Comparison of ENCODE assay signal across 19 cellular contexts in genomic region chr20:62047666-62048345, GRCh38. TPM values are rescaled to one million over a fixed set of nuclear protein-coding genes. Genes with fewer than 3 reads are reported as not detected.
A peak's percentile ranks its signal among the peaks of the same experiment; 100 is the strongest.
DNase-seq lines count a peak whose midpoint lies in the region; ATAC-seq, FAIRE-seq and TF ChIP-seq lines count a peak whose summit lies in the region.
"Had no signal": no experiment of that assay in that cellular context is flagged by ENCODE, and none has a peak within 500 bp of the region (broad histone marks: within the 10 kb centered on the region; RNA-seq: fewer than 3 reads in every experiment).

No MANE protein-coding gene starts in this region.

- H3K9me3 ChIP-seq in H1 (ENCODE audit: insufficient read depth in 2 of 2, low read depth in 1 of 2, low read length in 1 of 2) (no peaks in the 10 kb centered on the region), trophoblast cell (ENCODE audit: insufficient read depth, low read depth, low read length) (peaks cover 2% of the 10 kb centered on the region), endodermal cell (ENCODE audit: control insufficient read depth, low read length) (no peaks in the 10 kb centered on the region)

- no peak overlapping the region for H2AFZ ChIP-seq in H1 (ENCODE audit: low read length)
- H2AFZ ChIP-seq in trophoblast cell (ENCODE audit: insufficient read depth, low read length, poor library complexity) = no peak overlapping the region

- no peak overlapping the region for H3K4me3 ChIP-seq in H7 (ENCODE audit: insufficient read depth, low read depth, low read length)
- no peak overlapping the region for H3K4me3 ChIP-seq in H1 (ENCODE audit: extremely low read depth in 1 of 4, insufficient read depth in 2 of 4, low read depth in 3 of 4, low read length in 4 of 4)
- H3K4me3 ChIP-seq in trophoblast cell (ENCODE audit: low read depth, low read length) = no peak overlapping the region
- H3K4me3 ChIP-seq in endodermal cell (ENCODE audit: low read length) = no peak overlapping the region

- H3K4me2 ChIP-seq in H1 (ENCODE audit: insufficient read depth in 1 of 2, low read depth in 2 of 2, low read length in 2 of 2) = no peak overlapping the region
- no peak overlapping the region for H3K4me2 ChIP-seq in trophoblast cell (ENCODE audit: low read length)
- H3K4me2 ChIP-seq: KMS-11 had no signal

- H3K27me3 Mint-ChIP-seq in endodermal cell (ENCODE audit: insufficient read depth) = no peaks in the 10 kb centered on the region

- H3K27me3 ChIP-seq in H7 (ENCODE audit: control insufficient read depth, insufficient read depth, low read length) = no peaks in the 10 kb centered on the region
- no peaks in the 10 kb centered on the region for H3K27me3 ChIP-seq in H1 (replicated peaks in 1 of 4; ENCODE audit: control insufficient read depth in 3 of 4, extremely low read depth in 1 of 4, insufficient read depth in 3 of 4, low read length in 3 of 4)
- H3K27me3 ChIP-seq in trophoblast cell (ENCODE audit: insufficient read depth, low read length) = no peaks in the 10 kb centered on the region
- no peaks in the 10 kb centered on the region for H3K27me3 ChIP-seq in endodermal cell (ENCODE audit: control insufficient read depth, insufficient read depth, low read length, poor library complexity, severe bottlenecking)

- peaks cover 29 to 44% of the 10 kb centered on the region in 2 experiments for H4K20me1 ChIP-seq in H1 (replicated peaks in 1 of 2; ENCODE audit: control insufficient read depth in 1 of 2, insufficient read depth in 2 of 2, low read length in 2 of 2)

- no peak for FAIRE-seq in H1 (lab: Jason Lieb, UNC)
- FAIRE-seq: G401.6 had no signal

- peaks cover 30% of the 10 kb centered on the region for H3K4me1 Mint-ChIP-seq in endodermal cell

- POLR2A ChIA-PET in H1 (lab: Charles Lee; ENCODE audit: partially characterized antibody) = interaction anchor here (1.0 to 1.5 kb wide), 4 partner anchors 15 to 134 kb away, joined by 3 to 5 read pairs (median 4); no protein-coding TSS in a partner anchor

- no peak overlapping the region for H3K14ac ChIP-seq in H1 (ENCODE audit: insufficient read length)
- H3K14ac ChIP-seq in trophoblast cell (ENCODE audit: low read length) = no peak overlapping the region

- no peak overlapping the region for H4K12ac ChIP-seq in trophoblast cell (ENCODE audit: low read depth, low read length)

- no peak overlapping the region for H2BK15ac ChIP-seq in H1 (ENCODE audit: low read length)

- no peak overlapping the region for H3K27ac Mint-ChIP-seq in endodermal cell
- H3K27ac Mint-ChIP-seq: HFFc6 had no signal

- no peak overlapping the region for H2BK120ac ChIP-seq in H1 (replicated peaks; ENCODE audit: low read depth, low read length)
- H2BK120ac ChIP-seq in trophoblast cell (ENCODE audit: insufficient read depth, low read length, poor library complexity) = no peak overlapping the region

- TF ChIP-seq CTCF in H1 (IDR thresholded peaks at IDR 0.05; ENCODE audit: control extremely low read depth in 1 of 3, insufficient read depth in 1 of 3, low read depth in 1 of 3, low read length in 3 of 3) (no peak), endodermal cell (conservative IDR thresholded peaks at IDR 0.05) (no peak)

- no peak for TF ChIP-seq EP300 in H1 (IDR thresholded peaks at IDR 0.05; ENCODE audit: borderline replicate concordance in 1 of 2, low read depth in 2 of 2, low read length in 2 of 2)

- H2BK20ac ChIP-seq in H1 (ENCODE audit: low read length) = no peak overlapping the region

- H3K4me3 Mint-ChIP-seq in endodermal cell = no peak overlapping the region
- H3K4me3 Mint-ChIP-seq: HFFc6 had no signal

- H3K56ac ChIP-seq in H1 (replicated peaks; ENCODE audit: insufficient read length, low read depth, low read length) = no peak overlapping the region

- peaks cover 0 to 16% (median 8%) of the 10 kb centered on the region in 4 experiments; a peak in 3 of 7 replicates for H3K4me1 ChIP-seq in H1 (replicated peaks in 1 of 4; ENCODE audit: control insufficient read depth in 3 of 4, insufficient read depth in 4 of 4, low read length in 3 of 4)
- H3K4me1 ChIP-seq in trophoblast cell (ENCODE audit: control insufficient read depth in 1 of 2, insufficient read depth in 2 of 2, low read length in 2 of 2) = peaks cover 5 to 9% of the 10 kb centered on the region in 2 experiments
- no peaks in the 10 kb centered on the region for H3K4me1 ChIP-seq in endodermal cell (ENCODE audit: control insufficient read depth, insufficient read depth, low read length)

- TF ChIP-seq POLR2A in H1 (IDR thresholded peaks at IDR 0.05; ENCODE audit: control extremely low read depth in 1 of 2, low read depth in 2 of 2, low read length in 2 of 2) = no peak

- no peak overlapping the region for H2AK5ac ChIP-seq in H1 (ENCODE audit: low read depth, low read length)
- no peak overlapping the region for H2AK5ac ChIP-seq in trophoblast cell (ENCODE audit: low read length)

- H3K79me2 ChIP-seq in H1 (ENCODE audit: control insufficient read depth in 1 of 2, insufficient read depth in 2 of 2, low read length in 2 of 2) (peaks cover 23 to 99% of the 10 kb centered on the region in 2 experiments), trophoblast cell (ENCODE audit: control insufficient read depth, insufficient read depth, low read length, poor library complexity) (peaks cover 34% of the 10 kb centered on the region)

- H3K9ac ChIP-seq in H1 (replicated peaks in 1 of 4; ENCODE audit: extremely low read depth in 1 of 4, low read depth in 3 of 4, low read length in 3 of 4) (no peak overlapping the region), trophoblast cell (ENCODE audit: low read length) (no peak overlapping the region), endodermal cell (ENCODE audit: extremely low read depth, low read length, poor library complexity, severe bottlenecking) (no peak overlapping the region)
- H3K9ac ChIP-seq: KMS-11 had no signal

- ATAC-seq in GM21390 (IDR thresholded peaks at IDR 0.05; ENCODE audit: unreplicated experiment) = no peak
- ATAC-seq: PC-3 had no signal

- no peak for TF ChIP-seq RAD21 in H1 (IDR thresholded peaks at IDR 0.05 in 1 of 2, conservative IDR thresholded peaks at IDR 0.05 in 1 of 2; ENCODE audit: low read depth in 2 of 2, low read length in 2 of 2)

- H4K5ac ChIP-seq in H1 (ENCODE audit: insufficient read length, low read depth, low read length) = no peak overlapping the region

- H3K4ac ChIP-seq in H1 (replicated peaks; ENCODE audit: insufficient read length, low read depth, low read length) = no peak overlapping the region
- H3K4ac ChIP-seq in trophoblast cell (ENCODE audit: low read depth, low read length) = peak overlapping the region; percentile 85

- H4K91ac ChIP-seq in H1 (replicated peaks; ENCODE audit: insufficient read length, low read length) = no peak overlapping the region
- H4K91ac ChIP-seq in trophoblast cell (ENCODE audit: low read depth, low read length) = no peak overlapping the region

- H3K9me3 Mint-ChIP-seq in endodermal cell = no peaks in the 10 kb centered on the region
- H3K9me3 Mint-ChIP-seq: HFFc6 had no signal

- 0 out of 2 replicates have a peak overlapping the region, but pooled peaks have one; percentile 60 for H2BK5ac ChIP-seq in H1 (ENCODE audit: low read depth, low read length)
- H2BK5ac ChIP-seq in trophoblast cell (ENCODE audit: low read depth, low read length, poor library complexity) = no peak overlapping the region

- 86% methylated on average over 24 of the region's 24 CpGs; no CpG with 5 or more reads in 1 of the 2 experiments for WGBS in H1 (ENCODE audit: extremely low coverage in 1 of 2, insufficient coverage in 1 of 2, insufficient read length in 1 of 2, insufficient replicate concordance in 2 of 2, low coverage in 1 of 2, low lambda C conversion rate in 2 of 2, missing lambda C conversion rate in 1 of 2), 2 experiments
- no CpG with 5 or more reads among the region's 24 CpGs for WGBS in trophoblast cell (ENCODE audit: extremely low coverage, insufficient coverage, insufficient read length)
- 91 to 92% methylated on average over 17 to 24 of the region's 24 CpGs for WGBS in endodermal cell (ENCODE audit: insufficient coverage in 1 of 2, insufficient read length in 1 of 2), 2 experiments

- H3K36me3 Mint-ChIP-seq in endodermal cell (ENCODE audit: low read depth) = no peaks in the 10 kb centered on the region

- H2BK12ac ChIP-seq in H1 (ENCODE audit: low read depth, low read length) = no peak overlapping the region
- no peak overlapping the region for H2BK12ac ChIP-seq in trophoblast cell (ENCODE audit: low read length)

- peak; percentile 5 for DNase-seq in activated CD8-positive, alpha-beta memory T cell treated with anti-CD3 and anti-CD28 coated beads, Interleukin-2, amount 50 U/mL, for 4 hours
- no peak for DNase-seq in activated CD8-positive, alpha-beta memory T cell treated with anti-CD3 and anti-CD28 coated beads for 24 hours
- DNase-seq in H7 (peak; percentile 39), H1 (ENCODE audit: low read depth in 1 of 2, low spot score in 2 of 2) (no peak), trophoblast cell (no peak), NCI-H1417 treated with DMSO at 0.1 percent for 48 hours (lab: John Stamatoyannopoulos, UW) (no peak), endodermal cell (no peak)
- DNase-seq: AML-193, COR-L47, HFFc6, NCI-H1417, NCI-H187 treated with DMSO at 0.1 percent for 48 hours, NCI-H226, NCI-H524 treated with DMSO at 0.1 percent for 48 hours, PC-3 had no signal

- no peak overlapping the region for H3K27ac ChIP-seq in H1 (ENCODE audit: low read depth, low read length)
- no peak overlapping the region for H3K27ac ChIP-seq in trophoblast cell (ENCODE audit: low read depth, low read length)
- H3K27ac ChIP-seq in endodermal cell (ENCODE audit: low read depth, low read length) = no peak overlapping the region
- H3K27ac ChIP-seq: 22Rv1, KMS-11 had no signal

- no peak overlapping the region for H4K8ac ChIP-seq in H1 (ENCODE audit: extremely low read depth, insufficient read depth, low read length)
- H4K8ac ChIP-seq in trophoblast cell (ENCODE audit: low read depth, low read length) = no peak overlapping the region

- CTCF ChIA-PET in H1 (lab: Charles Lee; ENCODE audit: partially characterized antibody) = interaction anchor here (0.5 to 2.3 kb wide), 10 partner anchors 8 to 581 kb away, joined by 3 to 12 read pairs (median 4); no protein-coding TSS in a partner anchor

- no peaks in the 10 kb centered on the region; the same call in 1 of the 2 replicates for H3K23me2 ChIP-seq in H1 (ENCODE audit: low read depth, low read length)

- H3K18ac ChIP-seq in H1 (ENCODE audit: extremely low read depth, low read length) (no peak overlapping the region), trophoblast cell (ENCODE audit: low read length) (no peak overlapping the region)

- no peaks in the 10 kb centered on the region for H3K36me3 ChIP-seq in H7 (replicated peaks; ENCODE audit: control insufficient read depth, insufficient read depth, low read length)
- no peaks in the 10 kb centered on the region for H3K36me3 ChIP-seq in H1 (ENCODE audit: control insufficient read depth in 2 of 4, insufficient read depth in 4 of 4, low read length in 3 of 4)
- H3K36me3 ChIP-seq in trophoblast cell (ENCODE audit: control insufficient read depth in 1 of 2, insufficient read depth in 2 of 2, low read length in 2 of 2) = peaks cover 9 to 13% of the 10 kb centered on the region in 2 experiments
- H3K36me3 ChIP-seq in endodermal cell (ENCODE audit: control insufficient read depth, insufficient read depth, low read length) = no peaks in the 10 kb centered on the region

- H3K79me1 ChIP-seq in H1 (ENCODE audit: low read depth, low read length) = peaks cover 33% of the 10 kb centered on the region
- peaks cover 3% of the 10 kb centered on the region for H3K79me1 ChIP-seq in trophoblast cell (ENCODE audit: low read length)

- no peak overlapping the region for H3K23ac ChIP-seq in H1 (ENCODE audit: insufficient read length)
- no peak overlapping the region for H3K23ac ChIP-seq in trophoblast cell (ENCODE audit: low read length)

RNA-seq across cellular contexts. Expression of gene TAF4, which starts 17.9 kb away (rescaled TPM):
- total RNA-seq in H7 (2014; rRNA removed; shearing (Covaris generic)) = 5.2 and 8.0 TPM in 2 replicates
- total RNA-seq in H1 (2021; fragmentation: NEBNext Ultra II Directional; extraction: Animal tissue kit (Norgen Biotek cat#: 25700)) = 30.1 and 33.0 TPM in 2 replicates
- polyA plus RNA-seq in H1 (2011; rRNA removed) = 16.0 and 25.8 TPM in 2 replicates
- 12.2 TPM for polyA plus RNA-seq in H1 (2011; cell fraction: cytosol; rRNA removed)
- 17.4 TPM for polyA plus RNA-seq in H1 (2011; cell fraction: nucleus; rRNA removed)
- polyA plus RNA-seq in H1 (2012, experiment 1 of 2) = 17.8 to 35.7 TPM (median 25.0 TPM) in 4 replicates
- polyA plus RNA-seq in H1 (2012, experiment 2 of 2) = 9.2 TPM
- polyA plus RNA-seq in H1 (2013, experiment 1 of 2) = 24.0 TPM
- 19.7 TPM for polyA plus RNA-seq in H1 (2013, experiment 2 of 2)
- polyA minus RNA-seq in H1 (2011; rRNA and poly(A)+ RNA removed) = 4.3 and 4.6 TPM in 2 replicates
- polyA minus RNA-seq in H1 (2011; cell fraction: cytosol; rRNA and poly(A)+ RNA removed) = 34.5 TPM
- polyA minus RNA-seq in H1 (2011; cell fraction: nucleus; rRNA and poly(A)+ RNA removed) = 16.3 TPM
- 49.8 TPM in 2 replicates for polyA plus RNA-seq in trophoblast cell (2013)
- 10 to 100 TPM; 25.5 to 39.9 TPM for total RNA-seq in endodermal cell
- polyA plus RNA-seq in endodermal cell (2013, experiment 1 of 2) = 23.0 TPM
- polyA plus RNA-seq in endodermal cell (2013, experiment 2 of 2) = 24.8 TPM

Comparison
In these comparisons a context has a peak if more than half of its experiments do, and no peak if none do; other contexts are left out.
1. DNase-seq: peak in activated CD8-positive, alpha-beta memory T cell treated with anti-CD3 and anti-CD28 coated beads, Interleukin-2, amount 50 U/mL, for 4 hours (single experiment) and H7 (single experiment); none in activated CD8-positive, alpha-beta memory T cell treated with anti-CD3 and anti-CD28 coated beads for 24 hours (single experiment), H1 (0 of 2), trophoblast cell (0 of 2), NCI-H1417 treated with DMSO at 0.1 percent for 48 hours (single experiment) and endodermal cell (single experiment).